Comparison of ENCODE assay signal across 24 cellular contexts in genomic region chr3:156598413-156598812, GRCh38.
"Had no signal": no experiment of that assay in that cellular context is flagged by ENCODE, and none has a peak within 500 bp of the region (broad histone marks: within the 10 kb centered on the region; RNA-seq: fewer than 3 reads in every experiment).

No MANE protein-coding gene starts in this region.

- H3K4me1 ChIP-seq: adrenal gland, esophagus squamous epithelium, parathyroid adenoma, spleen, suprapubic skin had no signal

- H2AFZ ChIP-seq: parathyroid adenoma had no signal

- H3K9me3 Mint-ChIP-seq: activated naive CD8-positive, alpha-beta T cell treated with anti-CD3 and anti-CD28 coated beads for 36 hours; mesothelial cell of epicardium; naive thymus-derived CD4-positive, alpha-beta T cell; T-helper 2 cell treated with Interferon-gamma antibody and Interleukin-4, amounts not matched to agents 5 μg/mL and 100 μg/mL, for 36 hours had no signal

- H3K79me2 ChIP-seq: parathyroid adenoma had no signal

- DNase-seq: activated CD4-positive, alpha-beta T cell treated with anti-CD3 and anti-CD28 coated beads for 48 hours; activated CD4-positive, alpha-beta T cell treated with anti-CD3 and anti-CD28 coated beads, Interleukin-2, amount 50 U/mL, for 48 hours; activated CD8-positive, alpha-beta memory T cell treated with anti-CD3 and anti-CD28 coated beads for 24 hours; activated effector memory CD4-positive, alpha-beta T cell treated with anti-CD3 and anti-CD28 coated beads, Interleukin-2, amount 50 U/mL, for 16 hours; activated naive CD4-positive, alpha-beta T cell treated with anti-CD3 and anti-CD28 coated beads for 36 hours; activated naive CD8-positive, alpha-beta T cell treated with anti-CD3 and anti-CD28 coated beads for 36 hours; adrenal gland; aorta; body of pancreas; esophagus squamous epithelium; foreskin melanocyte; islet precursor cell; naive thymus-derived CD4-positive, alpha-beta T cell; nucleus accumbens; psoas muscle; spleen; stimulated activated naive CD4-positive, alpha-beta T cell; T-helper 1 cell had no signal

- H3K27ac Mint-ChIP-seq: activated naive CD4-positive, alpha-beta T cell treated with anti-CD3 and anti-CD28 coated beads for 36 hours; activated naive CD8-positive, alpha-beta T cell treated with anti-CD3 and anti-CD28 coated beads for 36 hours; mesothelial cell of epicardium; naive thymus-derived CD4-positive, alpha-beta T cell; T-helper 2 cell treated with Interferon-gamma antibody and Interleukin-4, amounts not matched to agents 5 μg/mL and 100 μg/mL, for 36 hours had no signal

- H3K9ac ChIP-seq: parathyroid adenoma had no signal

- H3K27me3 ChIP-seq: adrenal gland, body of pancreas, cardiac muscle cell, esophagus squamous epithelium, spleen, suprapubic skin, tibial nerve had no signal

- ATAC-seq: body of pancreas; naive thymus-derived CD4-positive, alpha-beta T cell; psoas muscle had no signal

- H3K4me3 ChIP-seq: adrenal gland, body of pancreas, cardiac muscle cell, esophagus squamous epithelium, psoas muscle, spleen, suprapubic skin, tibial nerve had no signal

- H3K9me3 ChIP-seq: adrenal gland, body of pancreas, esophagus squamous epithelium, psoas muscle, spleen, suprapubic skin, tibial nerve had no signal

- H3K4me3 Mint-ChIP-seq: activated naive CD4-positive, alpha-beta T cell treated with anti-CD3 and anti-CD28 coated beads for 36 hours; activated naive CD8-positive, alpha-beta T cell treated with anti-CD3 and anti-CD28 coated beads for 36 hours; mesothelial cell of epicardium; T-helper 2 cell treated with Interferon-gamma antibody and Interleukin-4, amounts not matched to agents 5 μg/mL and 100 μg/mL, for 36 hours had no signal

- H3K36me3 Mint-ChIP-seq: activated naive CD8-positive, alpha-beta T cell treated with anti-CD3 and anti-CD28 coated beads for 36 hours; mesothelial cell of epicardium had no signal

- H3K27ac ChIP-seq: body of pancreas, esophagus squamous epithelium, parathyroid adenoma, psoas muscle, spleen, suprapubic skin, tibial nerve had no signal

- H3K36me3 ChIP-seq: adrenal gland, cardiac muscle cell, esophagus squamous epithelium, spleen, suprapubic skin, tibial nerve had no signal
